22 cellular contexts compared by ENCODE assay signal in genomic region chr12:75971253-75971652, GRCh38.
"Had no signal": no experiment of that assay in that cellular context is flagged by ENCODE, and none has a peak within 500 bp of the region (broad histone marks: within the 10 kb centered on the region; RNA-seq: fewer than 3 reads in every experiment).

No MANE protein-coding gene starts in this region.

- H3K27me3 Mint-ChIP-seq: natural killer cell treated with Interleukin-12 subunit alpha and Interleukin-12 subunit beta and Interleukin-15 and Interleukin-18, amount 100 ng/mL, for 72 hours had no signal

- DNase-seq: activated CD4-positive, CD25-positive, alpha-beta regulatory T cell; activated CD8-positive, alpha-beta memory T cell treated with anti-CD3 and anti-CD28 coated beads for 24 hours; activated gamma-delta T cell; activated naive CD4-positive, alpha-beta T cell treated with anti-CD3 and anti-CD28 coated beads, Interleukin-2, amount 50 U/mL, for 16 hours; adrenal gland; aorta; body of pancreas; dermis blood vessel endothelial cell; effector CD4-positive, alpha-beta T cell; foreskin melanocyte; kidney glomerular epithelial cell; left lung; lower lobe of right lung; mucosa of descending colon; T-helper 1 cell; tibial artery had no signal

- H3K27ac Mint-ChIP-seq: T-helper 2 cell treated with Interferon-gamma antibody and Interleukin-4, amounts not matched to agents 5 μg/mL and 100 μg/mL, for 36 hours had no signal

- H3K4me3 ChIP-seq: adrenal gland, body of pancreas, esophagus muscularis mucosa, left lung, lower lobe of right lung, mucosa of descending colon, right atrium auricular region, smooth muscle cell, suprapubic skin, tibial artery had no signal

- H3K4me3 Mint-ChIP-seq: T-helper 2 cell treated with Interferon-gamma antibody and Interleukin-4, amounts not matched to agents 5 μg/mL and 100 μg/mL, for 36 hours had no signal
